In genomic region chr16:89581861-89582563, GRCh38 we compare ENCODE assay signal across 11 cellular contexts. TPM values are rescaled to one million over a fixed set of nuclear protein-coding genes. Genes with fewer than 3 reads are reported as not detected.
DNase-seq lines count a peak whose midpoint lies in the region; ATAC-seq and TF ChIP-seq lines count a peak whose summit lies in the region.
"Had no signal": no experiment of that assay in that cellular context is flagged by ENCODE, and none has a peak within 500 bp of the region (broad histone marks: within the 10 kb centered on the region; RNA-seq: fewer than 3 reads in every experiment).

No MANE protein-coding gene starts in this region.

- TF ChIP-seq CTCF in MCF 10A (IDR thresholded peaks at IDR 0.05; ENCODE audit: unreplicated experiment), result no peak

- H3K9me3 Mint-ChIP-seq in MCF 10A (ENCODE audit: unreplicated experiment), result no peaks in the 10 kb centered on the region

- no peaks in the 10 kb centered on the region for H3K4me1 Mint-ChIP-seq in MCF 10A (ENCODE audit: insufficient read depth, unreplicated experiment)

- peaks cover 19% of the 10 kb centered on the region for H3K36me3 Mint-ChIP-seq in MCF 10A (ENCODE audit: insufficient read depth, unreplicated experiment)

- H3K27ac Mint-ChIP-seq in MCF 10A (ENCODE audit: low read depth, unreplicated experiment), result no peak overlapping the region

- POLR2A ChIA-PET in MCF 10A (lab: Yijun Ruan, JAX), result interaction anchor here (0.8 to 1.1 kb wide), 7 partner anchors 16 to 51 kb away, joined by 3 to 8 read pairs (median 4); no protein-coding TSS in a partner anchor

- H3K27me3 Mint-ChIP-seq in MCF 10A (ENCODE audit: insufficient read depth, unreplicated experiment), result no peaks in the 10 kb centered on the region

- ATAC-seq in left lobe of liver (peak; percentile 90), HG03196 (IDR thresholded peaks at IDR 0.05; ENCODE audit: unreplicated experiment) (no peak)

- CTCF ChIA-PET in MCF 10A (lab: Yijun Ruan, JAX), result no interaction called here

- peak; percentile 89 to 96 for DNase-seq in T47D (ENCODE audit: low read depth in 1 of 2, low spot score in 1 of 2)
- no peak for DNase-seq in MCF 10A (ENCODE audit: unreplicated experiment)
- peak; percentile 53 for DNase-seq in astrocyte of the hippocampus (ENCODE audit: low read depth, low spot score)
- DNase-seq in left lobe of liver (ENCODE audit: low spot score), result peak; percentile 83
- peak; percentile 77 for DNase-seq in ureter (ENCODE audit: low spot score)
- DNase-seq in activated effector memory CD4-positive, alpha-beta T cell treated with anti-CD3 and anti-CD28 coated beads, Interleukin-2, amount 50 U/mL, for 16 hours, result no peak
- no peak for DNase-seq in posterior vena cava (ENCODE audit: low spot score)
- DNase-seq: NCI-H69, sigmoid colon had no signal

- intact Hi-C loops in MCF 10A (cut with micrococcal nuclease) (no loop called here), posterior vena cava (cut with DNase I) (no loop called here)

- in situ Hi-C loops in T47D (cut with HindIII; ENCODE audit: low pct_unique_long_range_greater_than_20kb, low sequenced_read_pairs), result no loop called here

- BruUV-seq in MCF 10A (replicated peaks; lab: Mats Ljungman, UMichigan), result no TSS peak

- H3K4me3 Mint-ChIP-seq in MCF 10A (ENCODE audit: unreplicated experiment), result no peak overlapping the region

RNA-seq across cellular contexts. Expression of gene CPNE7, which starts 6.5 kb away (rescaled TPM):
- total RNA-seq in MCF 10A (2022), result 86.8 and 92.4 TPM in 2 replicates
- total RNA-seq in left lobe of liver, result 0.88 TPM
- 16.2 TPM for total RNA-seq in ureter
- total RNA-seq in posterior vena cava, result under 1 TPM in 1 of 2 donors, not detected in 1; 0.71 TPM
- total RNA-seq: subcutaneous adipose tissue had no signal

RNA-seq across cellular contexts. Expression of gene RPL13, which starts 21.5 kb away (rescaled TPM):
- total RNA-seq in MCF 10A (2022) (3,133 and 3,148 TPM in 2 replicates), left lobe of liver (886 TPM), ureter (2,389 TPM), posterior vena cava (1,000 to 10,000 TPM; 1,338 to 1,459 TPM)

RNA-seq across cellular contexts. Expression of gene DPEP1, which starts 31.4 kb away (rescaled TPM):
- 0.29 and 0.82 TPM in 2 replicates for total RNA-seq in MCF 10A (2022)
- 0.13 TPM for total RNA-seq in left lobe of liver
- 0.75 TPM for total RNA-seq in ureter
- under 1 TPM in 1 of 2 donors, not detected in 1; 0.79 TPM for total RNA-seq in posterior vena cava
- total RNA-seq: sigmoid colon had no signal

Comparison
In these comparisons a context has a peak if more than half of its experiments do, and no peak if none do; other contexts are left out.
1. DNase-seq: peak in T47D (2 of 2), astrocyte of the hippocampus (single experiment), left lobe of liver (single experiment) and ureter (single experiment); none in MCF 10A (single experiment), activated effector memory CD4-positive, alpha-beta T cell treated with anti-CD3 and anti-CD28 coated beads, Interleukin-2, amount 50 U/mL, for 16 hours (single experiment) and posterior vena cava (single experiment).